ENCODE assay signal across 9 cellular contexts in the genomic region with DNA sequence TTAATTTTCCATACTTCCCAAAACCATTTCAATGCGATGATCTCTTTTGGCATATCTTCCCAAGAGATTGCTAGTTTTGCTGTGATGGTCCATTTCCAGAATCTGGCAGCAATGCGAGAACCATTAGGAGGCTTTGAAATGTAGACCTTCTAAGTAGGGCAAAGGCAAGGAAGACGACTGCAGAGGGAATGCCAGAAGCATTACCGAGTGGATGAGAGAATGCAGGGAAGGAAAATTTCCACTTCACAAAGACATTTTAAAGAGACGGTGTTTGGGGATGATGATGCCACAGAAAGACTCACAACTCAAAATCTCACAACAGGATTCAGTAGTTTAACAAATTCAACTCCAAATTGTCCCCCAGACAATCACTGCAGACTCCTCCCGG. TPM values are rescaled to one million over a fixed set of nuclear protein-coding genes. Genes with fewer than 3 reads are reported as not detected.
DNase-seq lines count a peak whose midpoint lies in the region; ATAC-seq, FAIRE-seq and TF ChIP-seq lines count a peak whose summit lies in the region.
"Had no signal": no experiment of that assay in that cellular context is flagged by ENCODE, and none has a peak within 500 bp of the region (broad histone marks: within the 10 kb centered on the region; RNA-seq: fewer than 3 reads in every experiment).

No MANE protein-coding gene starts in this region.

- H3K9me3 Mint-ChIP-seq in progenitor cell of endocrine pancreas (ENCODE audit: low read depth) = no peaks in the 10 kb centered on the region

- peak overlapping the region; percentile 86 for H3K4me3 ChIP-seq in SK-N-MC

- no peak for FAIRE-seq in RCC 7860 (lab: Jason Lieb, UNC)

- DNase-seq in GM03348 (ENCODE audit: low spot score) (peak; percentile 38), SK-N-MC (ENCODE audit: low read depth, low spot score) (no peak), fibroblast of peridontal ligament (ENCODE audit: extremely low read depth) (peak; percentile 82), progenitor cell of endocrine pancreas (ENCODE audit: low spot score, unreplicated experiment) (no peak), GM19238 (ENCODE audit: insufficient read length, low spot score) (no peak), NCI-H2029 (lab: John Stamatoyannopoulos, UW) (no peak), RCC 7860 (ENCODE audit: low spot score) (no peak)

- H3K9ac ChIP-seq in SK-N-MC (ENCODE audit: insufficient read length) = no peak overlapping the region

- no peaks in the 10 kb centered on the region for H3K36me3 ChIP-seq in SK-N-MC (ENCODE audit: insufficient read depth, low read length)

- H3K4me3 Mint-ChIP-seq in progenitor cell of endocrine pancreas (ENCODE audit: low read depth) = peak overlapping the region; percentile 92

- no peak for TF ChIP-seq CTCF in progenitor cell of endocrine pancreas (IDR thresholded peaks at IDR 0.05; ENCODE audit: unreplicated experiment)

- no peak overlapping the region for H3K27ac ChIP-seq in SK-N-MC

- H3K4me1 Mint-ChIP-seq in progenitor cell of endocrine pancreas (ENCODE audit: low read depth) = peaks cover 20% of the 10 kb centered on the region

- no peaks in the 10 kb centered on the region for H3K36me3 Mint-ChIP-seq in progenitor cell of endocrine pancreas (ENCODE audit: insufficient read depth)

- H3K9me3 ChIP-seq in SK-N-MC (ENCODE audit: low read depth, low read length) = no peaks in the 10 kb centered on the region

- H3K27ac Mint-ChIP-seq in progenitor cell of endocrine pancreas = peak overlapping the region; percentile 91

- H3K27me3 Mint-ChIP-seq in progenitor cell of endocrine pancreas = peaks cover 3% of the 10 kb centered on the region

- ATAC-seq in HG03095 (IDR thresholded peaks at IDR 0.05; ENCODE audit: unreplicated experiment) = no peak

RNA-seq across cellular contexts. Expression of gene CEP126, which starts 0.5 kb away (rescaled TPM):
- 2.1 and 2.6 TPM in 2 replicates for total RNA-seq in progenitor cell of endocrine pancreas

RNA-seq across cellular contexts. Expression of gene ANGPTL5, which starts 2.0 kb away (rescaled TPM):
- not detected in 2 replicates for total RNA-seq in progenitor cell of endocrine pancreas
- total RNA-seq: T-helper 2 cell treated with Interferon-gamma antibody and Interleukin-4, amounts not matched to agents 100 ng/mL and 5 ng/mL, for 36 hours had no signal

Comparison
In these comparisons a context has a peak if more than half of its experiments do, and no peak if none do; other contexts are left out.
1. DNase-seq: peak in GM03348 (single experiment) and fibroblast of peridontal ligament (single experiment); none in SK-N-MC (single experiment), progenitor cell of endocrine pancreas (single experiment), GM19238 (single experiment), NCI-H2029 (single experiment) and RCC 7860 (single experiment).